In the genomic region with DNA sequence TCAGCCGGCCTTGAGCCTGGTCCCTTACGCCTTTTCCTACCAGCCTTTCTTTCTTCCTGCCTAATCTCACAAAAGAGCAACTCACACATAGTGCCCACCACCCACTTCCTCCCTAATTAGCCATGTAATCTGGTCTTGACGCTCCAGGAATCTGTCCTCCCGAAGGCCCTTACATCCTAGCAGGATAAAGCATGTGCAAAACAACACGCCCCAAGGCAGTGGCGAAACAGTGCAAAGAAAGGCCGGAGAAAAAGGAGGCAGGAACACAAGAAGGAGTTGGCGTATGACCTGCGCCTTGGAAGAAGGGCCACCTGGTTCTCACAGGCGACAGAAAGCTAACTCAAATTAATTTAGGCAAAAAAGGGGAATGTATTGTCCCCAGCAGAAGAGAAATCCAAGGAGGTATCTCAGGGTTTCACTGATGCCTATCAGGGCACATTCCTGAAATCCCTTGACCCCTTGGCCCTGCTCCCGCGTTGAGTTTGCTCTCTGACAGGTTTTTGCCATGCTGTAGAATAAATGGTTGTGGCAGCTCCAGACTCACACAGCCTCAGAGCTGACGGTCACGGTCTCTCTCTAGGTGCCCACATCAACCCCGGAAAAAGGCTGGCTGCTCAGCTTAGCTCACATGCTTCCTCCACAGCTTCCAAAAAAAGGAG, we compare ENCODE assay signal across 33 cellular contexts.
DNase-seq lines count a peak whose midpoint lies in the region; ATAC-seq, FAIRE-seq and TF ChIP-seq lines count a peak whose summit lies in the region.
"Had no signal": no experiment of that assay in that cellular context is flagged by ENCODE, and none has a peak within 500 bp of the region (broad histone marks: within the 10 kb centered on the region; RNA-seq: fewer than 3 reads in every experiment).

No MANE protein-coding gene starts in this region.

- H4K8ac ChIP-seq in trophoblast cell (ENCODE audit: low read depth, low read length), result no peak overlapping the region

- CTCF ChIA-PET in K562 (lab: Yijun Ruan, JAX; ENCODE audit: low intra/inter-chr PET ratio), result no interaction called here
- CTCF ChIA-PET in activated CD4-positive, alpha-beta memory T cell treated with anti-CD3 and anti-CD28 coated beads, Interleukin-2, amount 10 ng/mL, durations not matched to agents 7 days and 5 days (lab: Charles Lee), result no interaction called here

- no peak for FAIRE-seq in K562 (lab: Jason Lieb, UNC)
- FAIRE-seq: bronchial epithelial cell, frontal cortex, GM12891, pancreas, TTC549 had no signal

- TF ChIP-seq EP300 in K562 (IDR thresholded peaks at IDR 0.05; ENCODE audit: low read length), result no peak

- H3K14ac ChIP-seq in trophoblast cell (ENCODE audit: low read length), result no peak overlapping the region

- no peak overlapping the region for H3K23ac ChIP-seq in trophoblast cell (ENCODE audit: low read length)

- H3K4me1 Mint-ChIP-seq in activated CD4-positive, alpha-beta memory T cell treated with anti-CD3 and anti-CD28 coated beads, Interleukin-2, amount 10 ng/mL, durations not matched to agents 7 days and 5 days, result no peaks in the 10 kb centered on the region

- in situ Hi-C loops in K562 (cut with MboI), result no loop called here

- no peak overlapping the region for H4K91ac ChIP-seq in trophoblast cell (ENCODE audit: low read depth, low read length)

- peaks cover 18 to 38% of the 10 kb centered on the region in 2 experiments for H3K27me3 ChIP-seq in K562 (ENCODE audit: control insufficient read depth in 2 of 2, insufficient read depth in 2 of 2, low read length in 2 of 2)
- no peaks in the 10 kb centered on the region for H3K27me3 ChIP-seq in trophoblast cell (ENCODE audit: insufficient read depth, low read length)
- H3K27me3 ChIP-seq: colonic mucosa, hepatocyte, left lung, pancreas had no signal

- H3K36me3 ChIP-seq in K562 (ENCODE audit: control insufficient read depth, insufficient read depth, low read length) (no peaks in the 10 kb centered on the region), trophoblast cell (ENCODE audit: control insufficient read depth in 1 of 2, insufficient read depth in 2 of 2, low read length in 2 of 2) (no peaks in the 10 kb centered on the region)
- H3K36me3 ChIP-seq: colonic mucosa, esophagus squamous epithelium, left lung, pancreas had no signal

- peaks cover 4% of the 10 kb centered on the region; the same call in 1 of the 2 replicates for H4K20me1 ChIP-seq in K562 (replicated peaks; ENCODE audit: control insufficient read depth, insufficient read depth, low read length)

- H2AFZ ChIP-seq in K562 (ENCODE audit: low read depth, low read length) (no peak overlapping the region), trophoblast cell (ENCODE audit: insufficient read depth, low read length, poor library complexity) (no peak overlapping the region)
- H2AFZ ChIP-seq: hepatocyte had no signal

- H3K27ac Mint-ChIP-seq in activated CD4-positive, alpha-beta memory T cell treated with anti-CD3 and anti-CD28 coated beads, Interleukin-2, amount 10 ng/mL, durations not matched to agents 7 days and 5 days, result no peak overlapping the region
- H3K27ac Mint-ChIP-seq: activated CD8-positive, alpha-beta T cell treated with anti-CD3 and anti-CD28 coated beads, Interleukin-2, amount 10 ng/mL, durations not matched to agents 7 days and 5 days; activated naive CD8-positive, alpha-beta T cell; naive B cell had no signal

- H3K4me2 ChIP-seq in K562 (ENCODE audit: insufficient read depth, low read length), result no peak overlapping the region
- H3K4me2 ChIP-seq in trophoblast cell (ENCODE audit: low read length), result peak overlapping the region; percentile 50
- H3K4me2 ChIP-seq: hepatocyte had no signal

- TF ChIP-seq POLR2A in K562 (conservative IDR thresholded peaks at IDR 0.05), result no peak

- H3K4me1 ChIP-seq in K562 (replicated peaks in 1 of 2; ENCODE audit: control insufficient read depth in 2 of 2, insufficient read depth in 2 of 2, low read length in 2 of 2) (no peaks in the 10 kb centered on the region), trophoblast cell (ENCODE audit: control insufficient read depth in 1 of 2, insufficient read depth in 2 of 2, low read length in 2 of 2) (peaks cover 9 to 12% of the 10 kb centered on the region in 2 experiments)
- H3K4me1 ChIP-seq: colonic mucosa, esophagus squamous epithelium, left lung, pancreas had no signal

- no peak for TF ChIP-seq CTCF in K562 (IDR thresholded peaks at IDR 0.05 in 2 of 3, conservative IDR thresholded peaks at IDR 0.05 in 1 of 3; ENCODE audit: insufficient read depth in 2 of 3, low read depth in 1 of 3, low read length in 3 of 3)

- WGBS in K562 (ENCODE audit: insufficient coverage, low coverage, missing lambda C conversion rate), result 2% methylated on average over 15 of the region's 15 CpGs
- WGBS in trophoblast cell (ENCODE audit: extremely low coverage, insufficient coverage, insufficient read length), result no CpG with 5 or more reads among the region's 15 CpGs

- TF ChIP-seq RAD21 in K562 (CRISPR knock-in tag; conservative IDR thresholded peaks at IDR 0.05 in 1 of 2, IDR thresholded peaks at IDR 0.05 in 1 of 2), result no peak

- no peak overlapping the region for H2BK120ac ChIP-seq in trophoblast cell (ENCODE audit: insufficient read depth, low read length, poor library complexity)

- no peak overlapping the region for H2AK5ac ChIP-seq in trophoblast cell (ENCODE audit: low read length)

- no peak overlapping the region for H3K4me3 Mint-ChIP-seq in activated CD4-positive, alpha-beta memory T cell treated with anti-CD3 and anti-CD28 coated beads, Interleukin-2, amount 10 ng/mL, durations not matched to agents 7 days and 5 days
- H3K4me3 Mint-ChIP-seq: activated CD8-positive, alpha-beta T cell treated with anti-CD3 and anti-CD28 coated beads, Interleukin-2, amount 10 ng/mL, durations not matched to agents 7 days and 5 days; activated naive CD8-positive, alpha-beta T cell; naive B cell had no signal

- H2BK12ac ChIP-seq in trophoblast cell (ENCODE audit: low read length), result peak overlapping the region; percentile 2

- peaks cover 10% of the 10 kb centered on the region for H3K27me3 Mint-ChIP-seq in activated CD4-positive, alpha-beta memory T cell treated with anti-CD3 and anti-CD28 coated beads, Interleukin-2, amount 10 ng/mL, durations not matched to agents 7 days and 5 days

- H3K9me1 ChIP-seq in K562 (ENCODE audit: control insufficient read depth, insufficient read depth, low read length), result no peaks in the 10 kb centered on the region

- intact Hi-C loops in K562 (cut with micrococcal nuclease), result no loop called here

- H3K79me2 ChIP-seq in K562 (ENCODE audit: control insufficient read depth, insufficient read depth, low read length), result no peaks in the 10 kb centered on the region
- no peaks in the 10 kb centered on the region for H3K79me2 ChIP-seq in trophoblast cell (ENCODE audit: control insufficient read depth, insufficient read depth, low read length, poor library complexity)
- H3K79me2 ChIP-seq: hepatocyte had no signal

- no peak overlapping the region for H3K9ac ChIP-seq in K562 (ENCODE audit: insufficient read depth in 1 of 2, low read depth in 2 of 2, low read length in 2 of 2)
- H3K9ac ChIP-seq in trophoblast cell (ENCODE audit: low read length), result no peak overlapping the region

- H3K4me3 ChIP-seq in K562 (no peak overlapping the region), trophoblast cell (ENCODE audit: low read depth, low read length) (no peak overlapping the region)
- H3K4me3 ChIP-seq: colonic mucosa, esophagus squamous epithelium, hepatocyte, left lung, pancreas, SK-N-MC had no signal

- H3K18ac ChIP-seq in trophoblast cell (ENCODE audit: low read length), result no peak overlapping the region

- no peaks in the 10 kb centered on the region for H3K9me3 Mint-ChIP-seq in activated CD4-positive, alpha-beta memory T cell treated with anti-CD3 and anti-CD28 coated beads, Interleukin-2, amount 10 ng/mL, durations not matched to agents 7 days and 5 days

- H3K4ac ChIP-seq in trophoblast cell (ENCODE audit: low read depth, low read length), result no peak overlapping the region

- no peaks in the 10 kb centered on the region for H3K79me1 ChIP-seq in trophoblast cell (ENCODE audit: low read length)

- H3K9me3 ChIP-seq in K562 (replicated peaks; ENCODE audit: control insufficient read depth, insufficient read depth, low read depth, low read length), result no peaks in the 10 kb centered on the region
- no peaks in the 10 kb centered on the region for H3K9me3 ChIP-seq in trophoblast cell (ENCODE audit: insufficient read depth, low read depth, low read length)
- H3K9me3 ChIP-seq: colonic mucosa, esophagus squamous epithelium, left lung, pancreas had no signal

- no TSS peak for BruUV-seq in K562 (replicated peaks; lab: Mats Ljungman, UMichigan)

- no peak for ATAC-seq in K562
- no peak for ATAC-seq in GM21447 (IDR thresholded peaks at IDR 0.05; ENCODE audit: unreplicated experiment)
- ATAC-seq: activated CD8-positive, alpha-beta T cell treated with anti-CD3 and anti-CD28 coated beads, Interleukin-2, amount 10 ng/mL, durations not matched to agents 7 days and 5 days; left lung; pancreas; right cardiac atrium had no signal

- H2BK5ac ChIP-seq in trophoblast cell (ENCODE audit: low read depth, low read length, poor library complexity), result no peak overlapping the region

- H3K27ac ChIP-seq in K562 (ENCODE audit: extremely low read depth, low read depth, low read length) (no peak overlapping the region), trophoblast cell (ENCODE audit: low read depth, low read length) (peak overlapping the region; percentile 36)
- H3K27ac ChIP-seq: colonic mucosa, esophagus squamous epithelium, hepatocyte, left lung, pancreas, RWPE1, SK-N-MC had no signal

- POLR2A ChIA-PET in K562 (lab: Yijun Ruan, JAX), result no interaction called here
- POLR2A ChIA-PET in activated CD4-positive, alpha-beta memory T cell treated with anti-CD3 and anti-CD28 coated beads, Interleukin-2, amount 10 ng/mL, durations not matched to agents 7 days and 5 days (lab: Charles Lee), result no interaction called here

- H3K36me3 Mint-ChIP-seq in activated CD4-positive, alpha-beta memory T cell treated with anti-CD3 and anti-CD28 coated beads, Interleukin-2, amount 10 ng/mL, durations not matched to agents 7 days and 5 days (ENCODE audit: low read depth), result no peaks in the 10 kb centered on the region
- H3K36me3 Mint-ChIP-seq: activated naive CD8-positive, alpha-beta T cell; naive B cell had no signal

- DNase-seq in ELF-1 (ENCODE audit: low read depth, low spot score) (peak; percentile 92), K562 (ENCODE audit: extremely low read depth in 1 of 4, low spot score in 3 of 4) (no peak), left kidney (ENCODE audit: low read depth, low spot score) (peak; percentile 64), trophoblast cell (peak; percentile 52 to 69), iPS-NIHi11 (ENCODE audit: low spot score) (no peak), NCI-H510A treated with DMSO at 0.1 percent for 48 hours (lab: John Stamatoyannopoulos, UW) (no peak)
- no peak for DNase-seq in activated CD4-positive, alpha-beta memory T cell treated with anti-CD3 and anti-CD28 coated beads, Interleukin-2, amount 10 ng/mL, durations not matched to agents 7 days and 5 days
- DNase-seq: 8988T; activated CD8-positive, alpha-beta T cell treated with anti-CD3 and anti-CD28 coated beads, Interleukin-2, amount 10 ng/mL, durations not matched to agents 7 days and 5 days; activated effector memory CD4-positive, alpha-beta T cell treated with Interleukin-2 at 50 U/mL for 16 hours; anterior cingulate cortex; colonic mucosa; EL; esophagus squamous epithelium; Karpas-422; left lung; naive B cell; NCI-H1436; NCI-H2081 treated with DMSO at 0.1 percent for 48 hours; NCI-H345; pancreas; right cardiac atrium; stimulated activated CD4-positive, alpha-beta T cell treated with anti-CD3 and anti-CD28 coated beads, Interleukin-4, amount 100 ng/mL, for 1 hour; substantia nigra had no signal

- H4K12ac ChIP-seq in trophoblast cell (ENCODE audit: low read depth, low read length), result no peak overlapping the region

Comparison
In these comparisons a context has a peak if more than half of its experiments do, and no peak if none do; other contexts are left out.
1. DNase-seq: peak in ELF-1 (single experiment), left kidney (single experiment) and trophoblast cell (2 of 2); none in K562 (0 of 4), iPS-NIHi11 (single experiment), activated CD4-positive, alpha-beta memory T cell treated with anti-CD3 and anti-CD28 coated beads, Interleukin-2, amount 10 ng/mL, durations not matched to agents 7 days and 5 days (single experiment) and NCI-H510A treated with DMSO at 0.1 percent for 48 hours (single experiment).